Comparison of ENCODE assay signal across 26 cellular contexts in genomic region chr3:159234306-159234705, GRCh38.
A peak's percentile ranks its signal among the peaks of the same experiment; 100 is the strongest.
DNase-seq lines count a peak whose midpoint lies in the region; ATAC-seq, FAIRE-seq and TF ChIP-seq lines count a peak whose summit lies in the region.
"Had no signal": no experiment of that assay in that cellular context is flagged by ENCODE, and none has a peak within 500 bp of the region (broad histone marks: within the 10 kb centered on the region; RNA-seq: fewer than 3 reads in every experiment).

No MANE protein-coding gene starts in this region.

- 39 to 53% (median 45%) methylated on average over 3 of the region's 3 CpGs for WGBS in small intestine, 3 donors

- TF ChIP-seq CTCF in cardiac fibroblast (IDR thresholded peaks at IDR 0.05; ENCODE audit: low read depth, low read length) = no peak

- no peaks in the 10 kb centered on the region for H3K4me1 ChIP-seq in small intestine (ENCODE audit: control insufficient read depth in 2 of 2, insufficient read depth in 1 of 2, low read depth in 1 of 2, low read length in 1 of 2)
- H3K4me1 ChIP-seq: parathyroid adenoma had no signal

- ATAC-seq in HG02588 (IDR thresholded peaks at IDR 0.05; ENCODE audit: unreplicated experiment) = no peak
- ATAC-seq in HG02884 (IDR thresholded peaks at IDR 0.05; ENCODE audit: unreplicated experiment) = no peak
- ATAC-seq: HepG2 had no signal

- peak; percentile 73 for DNase-seq in EL
- peak; percentile 55 for DNase-seq in LHCN-M2 (ENCODE audit: low read depth)
- DNase-seq in cardiac fibroblast (ENCODE audit: low read depth in 2 of 2) = peak; percentile 2 to 29
- peak; percentile 31 for DNase-seq in myocyte (ENCODE audit: low read depth)
- no peak for DNase-seq in activated naive CD4-positive, alpha-beta T cell treated with Interleukin-2 at 50 U/mL for 16 hours
- DNase-seq in small intestine = no peak
- DNase-seq: activated CD4-positive, alpha-beta T cell treated with anti-CD3 and anti-CD28 coated beads, Interleukin-2, amount 10 ng/mL, durations not matched to agents 7 days and 5 days; activated CD8-positive, alpha-beta memory T cell treated with anti-CD3 and anti-CD28 coated beads, Interleukin-2, amount 50 U/mL, for 48 hours; activated effector memory CD4-positive, alpha-beta T cell treated with anti-CD3 and anti-CD28 coated beads, Interleukin-2, amount 50 U/mL, for 16 hours; amygdala; CD8-positive, alpha-beta memory T cell; cerebellar nuclear complex; DMS79 treated with DMSO at 0.1 percent for 48 hours; effector memory CD4-positive, alpha-beta T cell; foreskin melanocyte; naive B cell; NCI-H1694; NCI-H748 treated with DMSO at 0.1 percent for 48 hours; OCI-M1; SIG-M5; stimulated activated CD4-positive, alpha-beta T cell treated with anti-CD3 and anti-CD28 coated beads, Interleukin-4, amount 100 ng/mL, for 1 hour had no signal

- no peak overlapping the region for H3K4me3 ChIP-seq in cardiac fibroblast (replicated peaks in 1 of 2; ENCODE audit: low read depth in 2 of 2, low read length in 2 of 2)
- no peak overlapping the region for H3K4me3 ChIP-seq in small intestine (ENCODE audit: low read depth in 1 of 2, low read length in 2 of 2)

- no peaks in the 10 kb centered on the region for H3K27me3 ChIP-seq in small intestine (ENCODE audit: control insufficient read depth in 2 of 2, insufficient read depth in 2 of 2, low read length in 2 of 2)

- FAIRE-seq in small intestine (lab: Jason Lieb, UNC) = no peak
- FAIRE-seq: HepG2, urothelium cell line had no signal

- no peak overlapping the region for H3K27ac ChIP-seq in small intestine (ENCODE audit: low read depth in 1 of 2, low read length in 1 of 2)
- H3K27ac ChIP-seq: parathyroid adenoma had no signal

- H3K9me3 ChIP-seq in small intestine (ENCODE audit: control insufficient read depth, low read depth) = no peaks in the 10 kb centered on the region

- H3K36me3 ChIP-seq in small intestine (ENCODE audit: control insufficient read depth in 2 of 2, insufficient read depth in 2 of 2, low read length in 2 of 2) = no peaks in the 10 kb centered on the region

Comparison
In these comparisons a context has a peak if more than half of its experiments do, and no peak if none do; other contexts are left out.
1. DNase-seq: peak in EL (single experiment), LHCN-M2 (single experiment), cardiac fibroblast (2 of 2) and myocyte (single experiment); none in activated naive CD4-positive, alpha-beta T cell treated with Interleukin-2 at 50 U/mL for 16 hours (single experiment) and small intestine (single experiment).